ENCODE assay signal across 8 cellular contexts in the genomic region with DNA sequence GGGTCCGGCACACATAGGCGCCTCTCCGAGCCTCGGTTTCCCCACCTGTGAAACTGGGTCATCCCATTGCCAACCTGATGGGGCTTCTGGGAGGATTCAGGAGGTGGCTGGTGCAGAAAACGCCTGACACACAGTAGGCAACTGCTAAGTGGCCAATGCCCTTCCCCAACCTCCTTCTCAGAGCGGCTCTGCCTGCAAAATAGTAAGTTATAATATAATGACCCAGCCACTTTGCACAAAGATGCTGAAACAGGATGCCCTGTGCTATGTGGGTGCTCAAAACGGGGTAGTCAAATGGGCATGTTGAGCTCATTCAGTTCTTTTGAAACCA. TPM values are rescaled to one million over a fixed set of nuclear protein-coding genes. Genes with fewer than 3 reads are reported as not detected.
A peak's percentile ranks its signal among the peaks of the same experiment; 100 is the strongest.
DNase-seq lines count a peak whose midpoint lies in the region; ATAC-seq and TF ChIP-seq lines count a peak whose summit lies in the region.

No MANE protein-coding gene starts in this region.

- no peak for TF ChIP-seq CTCF in heart left ventricle (IDR thresholded peaks at IDR 0.05)
- no peak for TF ChIP-seq CTCF in astrocyte of the spinal cord (IDR thresholded peaks at IDR 0.05; ENCODE audit: low read depth, low read length)
- no peak for TF ChIP-seq CTCF in uterus (IDR thresholded peaks at IDR 0.05)

- H3K27ac ChIP-seq in heart left ventricle (peak overlapping the region; percentile 76 to 95 (median 84)), mesenchymal stem cell (ENCODE audit: low read length, poor library complexity, severe bottlenecking) (no peak overlapping the region), uterus (peak overlapping the region; percentile 33 to 70)

- ATAC-seq in heart left ventricle (no peak), left cardiac atrium (no peak), GM21529 (IDR thresholded peaks at IDR 0.05; ENCODE audit: unreplicated experiment) (no peak)

- H4K8ac ChIP-seq in mesenchymal stem cell (ENCODE audit: low read length): peak overlapping the region; percentile 69

- no peak overlapping the region for H4K91ac ChIP-seq in mesenchymal stem cell (ENCODE audit: low read length)

- no peak overlapping the region for H2BK120ac ChIP-seq in mesenchymal stem cell (ENCODE audit: low read depth, low read length)

- no peak overlapping the region for H2BK15ac ChIP-seq in mesenchymal stem cell (ENCODE audit: low read depth, poor library complexity, severe bottlenecking)

- no peak overlapping the region for H2AK5ac ChIP-seq in mesenchymal stem cell (ENCODE audit: low read length, severe bottlenecking)

- in situ Hi-C loops in astrocyte of the spinal cord (cut with HindIII; ENCODE audit: low sequenced_read_pairs): no loop called here

- H3K36me3 ChIP-seq in heart left ventricle (peaks cover 0 to under 1% (median 0%) of the 10 kb centered on the region in 9 donors), mesenchymal stem cell (ENCODE audit: control insufficient read depth in 1 of 2, insufficient read depth in 2 of 2, low read depth in 1 of 2, low read length in 2 of 2) (no peaks in the 10 kb centered on the region), uterus (no peaks in the 10 kb centered on the region)

- H2AFZ ChIP-seq in mesenchymal stem cell (ENCODE audit: low read depth, low read length): peak overlapping the region; percentile 78

- no peak for TF ChIP-seq POLR2A in heart left ventricle (IDR thresholded peaks at IDR 0.05)
- no peak for TF ChIP-seq POLR2A in uterus (IDR thresholded peaks at IDR 0.05)

- DNase-seq in heart left ventricle (no peak), left cardiac atrium (no peak), astrocyte of the spinal cord (ENCODE audit: low read depth, low spot score) (no peak), mesenchymal stem cell (no peak), uterus (no peak), DMS153 (lab: John Stamatoyannopoulos, UW) (no peak), COLO668 (lab: John Stamatoyannopoulos, UW; ENCODE audit: unreplicated experiment) (no peak)

- H3K4me3 ChIP-seq in heart left ventricle (peak overlapping the region; percentile 71 to 98 (median 90)), astrocyte of the spinal cord (ENCODE audit: low read depth, low read length) (peak overlapping the region; percentile 63), mesenchymal stem cell (ENCODE audit: insufficient read depth in 1 of 2, low read depth in 1 of 2, low read length in 2 of 2) (peak overlapping the region; percentile 86 to 91), uterus (peak overlapping the region; percentile 58 to 94)

- WGBS in heart left ventricle, 4 donors: 7 to 19% (median 10%) methylated on average over 5 to 7 of the region's 7 CpGs
- 18% methylated on average over 5 of the region's 7 CpGs for WGBS in mesenchymal stem cell

- no peak overlapping the region for H2BK5ac ChIP-seq in mesenchymal stem cell (ENCODE audit: low read depth, low read length, poor library complexity, severe bottlenecking)

- peak overlapping the region; percentile 74 for H3K4me2 ChIP-seq in mesenchymal stem cell (ENCODE audit: low read length, poor library complexity, severe bottlenecking)

- intact Hi-C loops in heart left ventricle (cut with DNase I) (loop anchor here in 8 of 10 donors (2.0 to 10.0 kb wide), 8 partner anchors 31 to 99 kb away; a partner anchor contains a TSS), left cardiac atrium (cut with DNase I) (loop anchor here in 1 of 2 donors (5.0 kb wide), 2 partner anchors 34 to 94 kb away; no protein-coding TSS in a partner anchor), uterus (cut with DNase I; ENCODE audit: low total_unique reads) (no loop called here)

- no peak overlapping the region for H3K18ac ChIP-seq in mesenchymal stem cell (ENCODE audit: low read depth in 1 of 2, low read length in 2 of 2)

- H3K9ac ChIP-seq in mesenchymal stem cell (ENCODE audit: low read length): peak overlapping the region; percentile 83

- H3K4me1 ChIP-seq in heart left ventricle: peaks cover 0 to 61% (median 42%) of the 10 kb centered on the region in 12 donors
- peaks cover 11% of the 10 kb centered on the region for H3K4me1 ChIP-seq in mesenchymal stem cell (ENCODE audit: control insufficient read depth, insufficient read depth, low read depth, low read length)
- no peaks in the 10 kb centered on the region for H3K4me1 ChIP-seq in uterus

- peak overlapping the region in 1 of 2 experiments; percentile 90 for H3K14ac ChIP-seq in mesenchymal stem cell (ENCODE audit: low read length in 2 of 2)

- H3K79me1 ChIP-seq in mesenchymal stem cell (replicated peaks; ENCODE audit: low read length, poor library complexity, severe bottlenecking): peaks cover 7% of the 10 kb centered on the region

- peak overlapping the region in 1 of 2 experiments; percentile 40 for H3K4ac ChIP-seq in mesenchymal stem cell (ENCODE audit: low read depth in 1 of 2, low read length in 2 of 2)

- no peak overlapping the region for H3K23ac ChIP-seq in mesenchymal stem cell (ENCODE audit: low read length in 2 of 2)

- peak overlapping the region in 1 of 2 experiments; percentile 21 for H2BK12ac ChIP-seq in mesenchymal stem cell (ENCODE audit: low read length in 2 of 2)

- H3K27me3 ChIP-seq in heart left ventricle (no peaks in the 10 kb centered on the region), mesenchymal stem cell (ENCODE audit: control insufficient read depth in 1 of 2, insufficient read depth in 1 of 2, low read length in 2 of 2) (no peaks in the 10 kb centered on the region), uterus (no peaks in the 10 kb centered on the region)

- no peaks in the 10 kb centered on the region for H3K9me3 ChIP-seq in heart left ventricle
- no peaks in the 10 kb centered on the region for H3K9me3 ChIP-seq in mesenchymal stem cell (ENCODE audit: control insufficient read depth, low read length)
- H3K9me3 ChIP-seq in uterus: no peaks in the 10 kb centered on the region

RNA-seq across cellular contexts. Expression of a gene that starts 0.5 kb away (rescaled TPM):
- total RNA-seq in heart left ventricle (100 to 1,000 TPM in 4 of 9 donors, 10 to 100 TPM in 5; 67.2 to 308 (median 93.7) TPM), left cardiac atrium (10 to 100 TPM; 81.1 to 87.8 TPM), uterus (100 to 1,000 TPM in 1 of 4 donors, 10 to 100 TPM in 3; 44.1 to 161 (median 62.8) TPM)
- 10 to 100 TPM; 50.7 to 70.3 TPM for polyA plus RNA-seq in heart left ventricle
- polyA plus RNA-seq in mesenchymal stem cell (2013, experiment 1 of 2): 42.1 TPM
- 39.4 TPM for polyA plus RNA-seq in mesenchymal stem cell (2013, experiment 2 of 2)

RNA-seq across cellular contexts. Expression of a gene that starts 23.4 kb away (rescaled TPM):
- 100 to 1,000 TPM in 8 of 9 donors, 10 to 100 TPM in 1; 56.4 to 159 (median 141) TPM for total RNA-seq in heart left ventricle
- polyA plus RNA-seq in heart left ventricle: 100 to 1,000 TPM; 124 to 126 TPM
- 100 to 1,000 TPM; 133 to 163 TPM for total RNA-seq in left cardiac atrium
- polyA plus RNA-seq in mesenchymal stem cell (2013, experiment 1 of 2): 90.1 TPM
- polyA plus RNA-seq in mesenchymal stem cell (2013, experiment 2 of 2): 92.4 TPM
- total RNA-seq in uterus: 10 to 100 TPM; 17.4 to 95.8 (median 60.1) TPM

RNA-seq across cellular contexts. Expression of a gene that starts 31.2 kb away (rescaled TPM):
- total RNA-seq in heart left ventricle (100 to 1,000 TPM in 3 of 9 donors, 10 to 100 TPM in 6; 46.7 to 111 (median 95.3) TPM), left cardiac atrium (100 to 1,000 TPM; 102 to 126 TPM), uterus (100 to 1,000 TPM in 2 of 4 donors, 10 to 100 TPM in 2; 50.3 to 186 (median 98.5) TPM)
- 100 to 1,000 TPM in 1 of 2 donors, 10 to 100 TPM in 1; 43.4 to 183 TPM for polyA plus RNA-seq in heart left ventricle
- 84.5 TPM for polyA plus RNA-seq in mesenchymal stem cell (2013, experiment 1 of 2)
- polyA plus RNA-seq in mesenchymal stem cell (2013, experiment 2 of 2): 82.9 TPM

RNA-seq across cellular contexts. Expression of a gene that starts 49.6 kb away (rescaled TPM):
- total RNA-seq in heart left ventricle (100 to 1,000 TPM in 1 of 9 donors, 10 to 100 TPM in 4, 1 to 10 TPM in 4; 2.4 to 117 (median 10.8) TPM), left cardiac atrium (10 to 100 TPM; 16.3 to 81.6 TPM), uterus (10 to 100 TPM in 3 of 4 donors, under 1 TPM in 1; 0.76 to 21.2 (median 13.5) TPM)
- polyA plus RNA-seq in heart left ventricle: 10 to 100 TPM in 1 of 2 donors, 1 to 10 TPM in 1; 9.4 to 13.6 TPM
- 48.8 TPM for polyA plus RNA-seq in mesenchymal stem cell (2013, experiment 1 of 2)
- 48.5 TPM for polyA plus RNA-seq in mesenchymal stem cell (2013, experiment 2 of 2)
